In the genomic region with DNA sequence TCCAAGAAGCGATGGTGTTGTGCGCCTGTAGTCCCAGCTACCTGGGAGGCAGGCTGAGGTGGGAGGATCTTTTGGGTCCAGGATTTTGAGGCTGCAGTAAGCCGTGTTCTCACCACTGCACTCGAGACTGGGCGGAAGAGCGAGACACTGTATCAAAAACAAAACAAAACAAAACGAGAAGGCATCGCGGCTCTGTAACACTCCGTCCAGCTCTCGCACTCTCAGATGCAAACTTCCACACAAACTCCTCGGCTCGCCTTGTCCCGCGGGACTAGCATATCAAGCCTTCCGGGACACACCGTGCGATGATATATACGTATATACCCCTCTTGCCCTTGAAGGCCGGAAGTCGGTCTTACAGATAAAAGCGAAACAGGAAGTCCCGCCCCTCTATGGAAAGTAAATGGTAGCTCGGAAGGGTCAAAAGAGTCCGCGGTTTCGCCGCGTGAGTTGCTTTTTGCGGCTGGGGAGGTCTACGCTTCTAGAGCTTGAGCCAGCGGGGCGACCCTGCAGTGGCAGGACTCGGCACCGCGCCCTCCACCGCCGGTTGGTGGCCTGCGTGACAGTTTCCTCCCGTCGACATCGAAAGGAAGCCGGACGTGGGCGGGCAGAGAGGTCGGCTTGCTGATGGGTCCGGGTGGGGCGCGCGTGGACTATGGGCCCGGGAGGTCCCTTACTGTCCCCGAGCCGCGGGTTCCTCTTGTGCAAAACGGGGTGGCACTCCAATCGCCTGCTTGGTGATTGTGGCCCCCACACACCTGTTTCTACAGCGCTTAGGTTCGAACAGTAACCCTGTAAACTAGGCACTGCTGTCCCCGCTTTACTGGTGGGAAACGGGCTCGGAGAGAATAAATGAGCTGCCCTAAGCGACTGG, we compare ENCODE assay signal across 1 cellular context.
TF ChIP-seq lines count a peak whose summit lies in the region.

A gene with protein sequence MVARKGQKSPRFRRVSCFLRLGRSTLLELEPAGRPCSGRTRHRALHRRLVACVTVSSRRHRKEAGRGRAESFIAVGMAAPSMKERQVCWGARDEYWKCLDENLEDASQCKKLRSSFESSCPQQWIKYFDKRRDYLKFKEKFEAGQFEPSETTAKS (plus strand): TSS at position 393 of the 874 bp plus-strand sequence. CDS start 11 bp downstream, at position 404.

TF ChIP-seq in HepG2, 621 proteins besides CTCF, POLR2A, EP300 and RAD21 (continued from another document and continues in another):
- TF ChIP-seq, protein P1, sequence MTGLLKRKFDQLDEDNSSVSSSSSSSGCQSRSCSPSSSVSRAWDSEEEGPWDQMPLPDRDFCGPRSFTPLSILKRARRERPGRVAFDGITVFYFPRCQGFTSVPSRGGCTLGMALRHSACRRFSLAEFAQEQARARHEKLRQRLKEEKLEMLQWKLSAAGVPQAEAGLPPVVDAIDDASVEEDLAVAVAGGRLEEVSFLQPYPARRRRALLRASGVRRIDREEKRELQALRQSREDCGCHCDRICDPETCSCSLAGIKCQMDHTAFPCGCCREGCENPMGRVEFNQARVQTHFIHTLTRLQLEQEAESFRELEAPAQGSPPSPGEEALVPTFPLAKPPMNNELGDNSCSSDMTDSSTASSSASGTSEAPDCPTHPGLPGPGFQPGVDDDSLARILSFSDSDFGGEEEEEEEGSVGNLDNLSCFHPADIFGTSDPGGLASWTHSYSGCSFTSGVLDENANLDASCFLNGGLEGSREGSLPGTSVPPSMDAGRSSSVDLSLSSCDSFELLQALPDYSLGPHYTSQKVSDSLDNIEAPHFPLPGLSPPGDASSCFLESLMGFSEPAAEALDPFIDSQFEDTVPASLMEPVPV (CRISPR knock-in tag; IDR thresholded peaks at IDR 0.05): peak; percentile 75; the same call in 1 of the 2 replicates
- no peak for TF ChIP-seq NR2F6 (IDR thresholded peaks at IDR 0.05)
- TF ChIP-seq NR2F6 (CRISPR knock-in tag; IDR thresholded peaks at IDR 0.05): 0 out of 2 replicates have a peak, but pooled peaks have one; percentile 30
- TF ChIP-seq NR2C2 (CRISPR knock-in tag; IDR thresholded peaks at IDR 0.05; ENCODE audit: borderline replicate concordance): peak; percentile 72; the same call in 1 of the 2 replicates
- peak; percentile 90 for TF ChIP-seq ZNF709 (CRISPR knock-in tag; IDR thresholded peaks at IDR 0.05)
- TF ChIP-seq ZBTB20 (CRISPR knock-in tag; IDR thresholded peaks at IDR 0.05; ENCODE audit: borderline replicate concordance, low read depth): peak; percentile 98
- peak; percentile 95 for TF ChIP-seq KDM2A (CRISPR knock-in tag; IDR thresholded peaks at IDR 0.05; ENCODE audit: borderline replicate concordance, low read depth)
- TF ChIP-seq ELF1 (CRISPR knock-in tag; IDR thresholded peaks at IDR 0.05): peak; percentile 88
- TF ChIP-seq, protein P2, sequence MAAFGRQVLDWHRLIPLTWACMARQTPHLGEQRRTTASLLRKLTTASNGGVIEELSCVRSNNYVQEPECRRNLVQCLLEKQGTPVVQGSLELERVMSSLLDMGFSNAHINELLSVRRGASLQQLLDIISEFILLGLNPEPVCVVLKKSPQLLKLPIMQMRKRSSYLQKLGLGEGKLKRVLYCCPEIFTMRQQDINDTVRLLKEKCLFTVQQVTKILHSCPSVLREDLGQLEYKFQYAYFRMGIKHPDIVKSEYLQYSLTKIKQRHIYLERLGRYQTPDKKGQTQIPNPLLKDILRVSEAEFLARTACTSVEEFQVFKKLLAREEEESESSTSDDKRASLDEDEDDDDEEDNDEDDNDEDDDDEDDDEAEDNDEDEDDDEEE (CRISPR knock-in tag; IDR thresholded peaks at IDR 0.05): peak; percentile 99
- TF ChIP-seq ZMYM2 (CRISPR knock-in tag; IDR thresholded peaks at IDR 0.05): peak; percentile 35; the same call in 1 of the 2 replicates
- TF ChIP-seq, protein P3, sequence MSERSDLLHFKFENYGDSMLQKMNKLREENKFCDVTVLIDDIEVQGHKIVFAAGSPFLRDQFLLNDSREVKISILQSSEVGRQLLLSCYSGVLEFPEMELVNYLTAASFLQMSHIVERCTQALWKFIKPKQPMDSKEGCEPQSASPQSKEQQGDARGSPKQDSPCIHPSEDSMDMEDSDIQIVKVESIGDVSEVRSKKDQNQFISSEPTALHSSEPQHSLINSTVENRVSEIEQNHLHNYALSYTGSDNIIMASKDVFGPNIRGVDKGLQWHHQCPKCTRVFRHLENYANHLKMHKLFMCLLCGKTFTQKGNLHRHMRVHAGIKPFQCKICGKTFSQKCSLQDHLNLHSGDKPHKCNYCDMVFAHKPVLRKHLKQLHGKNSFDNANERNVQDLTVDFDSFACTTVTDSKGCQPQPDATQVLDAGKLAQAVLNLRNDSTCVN (CRISPR knock-in tag; IDR thresholded peaks at IDR 0.05; ENCODE audit: borderline replicate concordance): peak; percentile 47; the same call in 1 of the 2 replicates
- TF ChIP-seq ZNF292 (CRISPR knock-in tag; IDR thresholded peaks at IDR 0.05; ENCODE audit: borderline replicate concordance, low read depth): peak; percentile 82; the same call in 1 of the 2 replicates
- TF ChIP-seq, protein P4, sequence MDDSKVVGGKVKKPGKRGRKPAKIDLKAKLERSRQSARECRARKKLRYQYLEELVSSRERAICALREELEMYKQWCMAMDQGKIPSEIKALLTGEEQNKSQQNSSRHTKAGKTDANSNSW (CRISPR knock-in tag; IDR thresholded peaks at IDR 0.05; ENCODE audit: borderline replicate concordance): peak; percentile 95
- TF ChIP-seq, protein P5, sequence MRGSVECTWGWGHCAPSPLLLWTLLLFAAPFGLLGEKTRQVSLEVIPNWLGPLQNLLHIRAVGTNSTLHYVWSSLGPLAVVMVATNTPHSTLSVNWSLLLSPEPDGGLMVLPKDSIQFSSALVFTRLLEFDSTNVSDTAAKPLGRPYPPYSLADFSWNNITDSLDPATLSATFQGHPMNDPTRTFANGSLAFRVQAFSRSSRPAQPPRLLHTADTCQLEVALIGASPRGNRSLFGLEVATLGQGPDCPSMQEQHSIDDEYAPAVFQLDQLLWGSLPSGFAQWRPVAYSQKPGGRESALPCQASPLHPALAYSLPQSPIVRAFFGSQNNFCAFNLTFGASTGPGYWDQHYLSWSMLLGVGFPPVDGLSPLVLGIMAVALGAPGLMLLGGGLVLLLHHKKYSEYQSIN (CRISPR knock-in tag; IDR thresholded peaks at IDR 0.05; ENCODE audit: borderline replicate concordance): no peak
- peak; percentile 91 for TF ChIP-seq HOXA3 (CRISPR knock-in tag; IDR thresholded peaks at IDR 0.05)
- TF ChIP-seq SP140L (CRISPR knock-in tag; IDR thresholded peaks at IDR 0.05; ENCODE audit: borderline replicate concordance): peak; percentile 70; the same call in 1 of the 2 replicates
- TF ChIP-seq ZSCAN31 (CRISPR knock-in tag; IDR thresholded peaks at IDR 0.05; ENCODE audit: low read depth): peak; percentile 63; the same call in 1 of the 2 replicates
- TF ChIP-seq SNAPC2 (CRISPR knock-in tag; IDR thresholded peaks at IDR 0.05): peak; percentile 70; the same call in 1 of the 2 replicates
- TF ChIP-seq ZFY (CRISPR knock-in tag; IDR thresholded peaks at IDR 0.05): peak; percentile 67
- TF ChIP-seq ZNF501 (CRISPR knock-in tag; IDR thresholded peaks at IDR 0.05): peak; percentile 98
- 0 out of 2 replicates have a peak, but pooled peaks have one; percentile 33 for TF ChIP-seq MYNN (CRISPR knock-in tag; IDR thresholded peaks at IDR 0.05; ENCODE audit: low read depth)
- TF ChIP-seq RFX1 (IDR thresholded peaks at IDR 0.05): no peak
- 0 out of 2 replicates have a peak, but pooled peaks have one; percentile 74 for TF ChIP-seq SNAI1 (CRISPR knock-in tag; IDR thresholded peaks at IDR 0.05; ENCODE audit: borderline replicate concordance)
- TF ChIP-seq PAWR (CRISPR knock-in tag; IDR thresholded peaks at IDR 0.05; ENCODE audit: borderline replicate concordance): peak; percentile 78; the same call in 1 of the 2 replicates
- TF ChIP-seq ZNF781 (CRISPR knock-in tag; IDR thresholded peaks at IDR 0.05; ENCODE audit: borderline replicate concordance, not compliant biosample characterization): peak; percentile 94
- TF ChIP-seq, protein P6, sequence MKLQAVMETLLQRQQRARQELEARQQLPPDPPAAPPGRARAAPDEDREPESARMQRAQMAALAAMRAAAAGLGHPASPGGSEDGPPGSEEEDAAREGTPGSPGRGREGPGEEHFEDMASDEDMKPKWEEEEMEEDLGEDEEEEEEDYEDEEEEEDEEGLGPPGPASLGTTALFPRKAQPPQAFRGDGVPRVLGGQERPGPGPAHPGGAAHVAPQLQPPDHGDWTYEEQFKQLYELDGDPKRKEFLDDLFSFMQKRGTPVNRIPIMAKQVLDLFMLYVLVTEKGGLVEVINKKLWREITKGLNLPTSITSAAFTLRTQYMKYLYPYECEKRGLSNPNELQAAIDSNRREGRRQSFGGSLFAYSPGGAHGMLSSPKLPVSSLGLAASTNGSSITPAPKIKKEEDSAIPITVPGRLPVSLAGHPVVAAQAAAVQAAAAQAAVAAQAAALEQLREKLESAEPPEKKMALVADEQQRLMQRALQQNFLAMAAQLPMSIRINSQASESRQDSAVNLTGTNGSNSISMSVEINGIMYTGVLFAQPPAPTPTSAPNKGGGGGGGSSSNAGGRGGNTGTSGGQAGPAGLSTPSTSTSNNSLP (IDR thresholded peaks at IDR 0.05; ENCODE audit: low read depth, low read length): peak; percentile 71; the same call in 1 of the 2 replicates
- TF ChIP-seq FOSL2 (CRISPR knock-in tag; IDR thresholded peaks at IDR 0.05): 0 out of 2 replicates have a peak, but pooled peaks have one; percentile 22
- no peak for TF ChIP-seq SIX1 (CRISPR knock-in tag; IDR thresholded peaks at IDR 0.05; ENCODE audit: borderline replicate concordance)
- TF ChIP-seq ZNF331 (CRISPR knock-in tag; IDR thresholded peaks at IDR 0.05): no peak; the same call in none of the 2 replicates
- TF ChIP-seq BORCS8-MEF2B (CRISPR knock-in tag; IDR thresholded peaks at IDR 0.05): peak; percentile 90
- TF ChIP-seq, protein P7, sequence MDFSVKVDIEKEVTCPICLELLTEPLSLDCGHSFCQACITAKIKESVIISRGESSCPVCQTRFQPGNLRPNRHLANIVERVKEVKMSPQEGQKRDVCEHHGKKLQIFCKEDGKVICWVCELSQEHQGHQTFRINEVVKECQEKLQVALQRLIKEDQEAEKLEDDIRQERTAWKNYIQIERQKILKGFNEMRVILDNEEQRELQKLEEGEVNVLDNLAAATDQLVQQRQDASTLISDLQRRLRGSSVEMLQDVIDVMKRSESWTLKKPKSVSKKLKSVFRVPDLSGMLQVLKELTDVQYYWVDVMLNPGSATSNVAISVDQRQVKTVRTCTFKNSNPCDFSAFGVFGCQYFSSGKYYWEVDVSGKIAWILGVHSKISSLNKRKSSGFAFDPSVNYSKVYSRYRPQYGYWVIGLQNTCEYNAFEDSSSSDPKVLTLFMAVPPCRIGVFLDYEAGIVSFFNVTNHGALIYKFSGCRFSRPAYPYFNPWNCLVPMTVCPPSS (IDR thresholded peaks at IDR 0.05): no peak
- TF ChIP-seq JUND (CRISPR knock-in tag; IDR thresholded peaks at IDR 0.05): peak; percentile 57; the same call in 1 of the 2 replicates
- TF ChIP-seq GLI4 (CRISPR knock-in tag; IDR thresholded peaks at IDR 0.05; ENCODE audit: borderline replicate concordance): 0 out of 2 replicates have a peak, but pooled peaks have one; percentile 88
- TF ChIP-seq, protein P8, sequence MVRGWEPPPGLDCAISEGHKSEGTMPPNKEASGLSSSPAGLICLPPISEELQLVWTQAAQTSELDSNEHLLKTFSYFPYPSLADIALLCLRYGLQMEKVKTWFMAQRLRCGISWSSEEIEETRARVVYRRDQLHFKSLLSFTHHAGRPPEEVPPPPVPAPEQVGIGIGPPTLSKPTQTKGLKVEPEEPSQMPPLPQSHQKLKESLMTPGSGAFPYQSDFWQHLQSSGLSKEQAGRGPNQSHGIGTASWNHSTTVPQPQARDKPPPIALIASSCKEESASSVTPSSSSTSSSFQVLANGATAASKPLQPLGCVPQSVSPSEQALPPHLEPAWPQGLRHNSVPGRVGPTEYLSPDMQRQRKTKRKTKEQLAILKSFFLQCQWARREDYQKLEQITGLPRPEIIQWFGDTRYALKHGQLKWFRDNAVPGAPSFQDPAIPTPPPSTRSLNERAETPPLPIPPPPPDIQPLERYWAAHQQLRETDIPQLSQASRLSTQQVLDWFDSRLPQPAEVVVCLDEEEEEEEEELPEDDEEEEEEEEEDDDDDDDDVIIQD (CRISPR knock-in tag; IDR thresholded peaks at IDR 0.05; ENCODE audit: low read depth): peak; percentile 12; the same call in 1 of the 2 replicates
- peak; percentile 40; the same call in 1 of the 2 replicates for TF ChIP-seq ZNF879 (CRISPR knock-in tag; IDR thresholded peaks at IDR 0.05)
- TF ChIP-seq, protein P9, sequence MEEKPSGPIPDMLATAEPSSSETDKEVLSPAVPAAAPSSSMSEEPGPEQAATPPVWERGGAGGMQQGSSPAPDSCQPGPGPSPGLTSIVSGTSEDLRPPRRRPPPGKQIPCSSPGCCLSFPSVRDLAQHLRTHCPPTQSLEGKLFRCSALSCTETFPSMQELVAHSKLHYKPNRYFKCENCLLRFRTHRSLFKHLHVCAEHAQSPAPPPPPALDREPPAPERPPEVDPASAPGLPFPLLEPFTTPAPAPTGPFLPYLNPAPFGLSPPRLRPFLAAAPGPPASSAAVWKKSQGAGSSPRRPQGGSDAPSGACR (CRISPR knock-in tag; IDR thresholded peaks at IDR 0.05): peak; percentile 91
- TF ChIP-seq ZBTB8A (CRISPR knock-in tag; IDR thresholded peaks at IDR 0.05; ENCODE audit: borderline replicate concordance, low read depth): no peak
- peak; percentile 84; the same call in 1 of the 2 replicates for TF ChIP-seq FOXK1 (CRISPR knock-in tag; IDR thresholded peaks at IDR 0.05; ENCODE audit: borderline replicate concordance, low read depth)
- TF ChIP-seq SP2 (CRISPR knock-in tag; IDR thresholded peaks at IDR 0.05): peak; percentile 94
- TF ChIP-seq, protein P10, sequence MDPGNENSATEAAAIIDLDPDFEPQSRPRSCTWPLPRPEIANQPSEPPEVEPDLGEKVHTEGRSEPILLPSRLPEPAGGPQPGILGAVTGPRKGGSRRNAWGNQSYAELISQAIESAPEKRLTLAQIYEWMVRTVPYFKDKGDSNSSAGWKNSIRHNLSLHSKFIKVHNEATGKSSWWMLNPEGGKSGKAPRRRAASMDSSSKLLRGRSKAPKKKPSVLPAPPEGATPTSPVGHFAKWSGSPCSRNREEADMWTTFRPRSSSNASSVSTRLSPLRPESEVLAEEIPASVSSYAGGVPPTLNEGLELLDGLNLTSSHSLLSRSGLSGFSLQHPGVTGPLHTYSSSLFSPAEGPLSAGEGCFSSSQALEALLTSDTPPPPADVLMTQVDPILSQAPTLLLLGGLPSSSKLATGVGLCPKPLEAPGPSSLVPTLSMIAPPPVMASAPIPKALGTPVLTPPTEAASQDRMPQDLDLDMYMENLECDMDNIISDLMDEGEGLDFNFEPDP (CRISPR knock-in tag; conservative IDR thresholded peaks at IDR 0.05): 0 out of 2 replicates have a peak, but pooled peaks have one; percentile 90
- TF ChIP-seq, protein P11, sequence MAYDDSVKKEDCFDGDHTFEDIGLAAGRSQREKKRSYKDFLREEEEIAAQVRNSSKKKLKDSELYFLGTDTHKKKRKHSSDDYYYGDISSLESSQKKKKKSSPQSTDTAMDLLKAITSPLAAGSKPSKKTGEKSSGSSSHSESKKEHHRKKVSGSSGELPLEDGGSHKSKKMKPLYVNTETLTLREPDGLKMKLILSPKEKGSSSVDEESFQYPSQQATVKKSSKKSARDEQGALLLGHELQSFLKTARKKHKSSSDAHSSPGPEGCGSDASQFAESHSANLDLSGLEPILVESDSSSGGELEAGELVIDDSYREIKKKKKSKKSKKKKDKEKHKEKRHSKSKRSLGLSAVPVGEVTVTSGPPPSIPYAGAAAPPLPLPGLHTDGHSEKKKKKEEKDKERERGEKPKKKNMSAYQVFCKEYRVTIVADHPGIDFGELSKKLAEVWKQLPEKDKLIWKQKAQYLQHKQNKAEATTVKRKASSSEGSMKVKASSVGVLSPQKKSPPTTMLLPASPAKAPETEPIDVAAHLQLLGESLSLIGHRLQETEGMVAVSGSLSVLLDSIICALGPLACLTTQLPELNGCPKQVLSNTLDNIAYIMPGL (CRISPR knock-in tag; IDR thresholded peaks at IDR 0.05; ENCODE audit: borderline replicate concordance in 1 of 2, low read depth in 1 of 2): peak; percentile 86 to 93
- TF ChIP-seq NFIC (IDR thresholded peaks at IDR 0.05; ENCODE audit: low read length): peak; percentile 72
- no peak for TF ChIP-seq NFIB (CRISPR knock-in tag; IDR thresholded peaks at IDR 0.05; ENCODE audit: borderline replicate concordance)
- TF ChIP-seq GATA4 (IDR thresholded peaks at IDR 0.05; ENCODE audit: borderline replicate concordance, low read depth): peak; percentile 38; the same call in 1 of the 2 replicates
